In the genomic region with DNA sequence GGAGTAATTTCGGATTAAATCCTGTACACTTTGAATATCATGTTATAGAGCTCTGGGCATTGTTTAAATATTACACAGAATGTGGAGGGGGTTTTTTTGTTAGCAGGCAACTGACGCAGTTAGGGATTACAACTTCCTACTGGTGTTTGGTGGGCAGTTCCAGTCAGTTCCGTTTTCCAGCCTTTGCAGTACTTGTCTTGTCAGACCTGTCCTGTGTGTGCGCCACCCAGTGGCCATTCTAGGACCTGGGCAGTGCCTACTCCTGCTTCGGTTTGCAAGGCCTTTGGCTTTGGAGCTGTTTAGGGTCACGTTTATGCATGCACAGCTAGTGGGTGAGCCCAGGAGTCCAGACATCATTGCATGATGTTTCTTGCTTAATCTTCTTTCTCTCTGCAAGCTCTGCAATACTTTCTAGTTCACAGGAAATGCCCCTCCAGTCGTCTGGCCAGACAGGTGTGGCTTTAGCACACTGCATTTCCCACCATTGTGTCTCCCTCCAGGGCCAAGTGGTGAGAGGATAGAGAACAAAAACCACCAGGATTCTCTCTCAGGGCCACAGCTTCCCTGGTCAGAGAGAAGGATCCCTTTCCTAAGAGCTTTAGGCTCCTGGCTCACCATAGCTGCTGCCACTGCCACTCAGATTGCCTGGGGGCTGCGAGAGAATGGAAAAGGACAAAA, we compare ENCODE assay signal across 8 cellular contexts.
DNase-seq lines count a peak whose midpoint lies in the region; ATAC-seq lines count a peak whose summit lies in the region.

No MANE protein-coding gene starts in this region.

- DNase-seq in Ammon's horn (ENCODE audit: low spot score) (peak; percentile 95), NCI-H524 treated with DMSO at 0.1 percent for 48 hours (lab: John Stamatoyannopoulos, UW) (peak; percentile 42), dermis microvascular lymphatic vessel endothelial cell (ENCODE audit: low read depth in 2 of 2) (peak; percentile 87 to 89), medulla oblongata (ENCODE audit: extremely low spot score) (peak; percentile 95)
- DNase-seq in activated CD4-positive, alpha-beta T cell treated with anti-CD3 and anti-CD28 coated beads, Interleukin-2, amount 50 U/mL, for 1 hour = peak; percentile 70
- DNase-seq in stimulated activated CD8-positive, alpha-beta memory T cell treated with anti-CD3 and anti-CD28 coated beads, Interleukin-12 subunit alpha, Interleukin-12 subunit beta, amount 100 ng/mL, for 4 hours (ENCODE audit: low read depth) = peak; percentile 59

- ATAC-seq in GM19043 (IDR thresholded peaks at IDR 0.05; ENCODE audit: low read depth, unreplicated experiment) (peak; percentile 77), HG03342 (IDR thresholded peaks at IDR 0.05; ENCODE audit: unreplicated experiment) (peak; percentile 80)

Comparison
In these comparisons a context has a peak if more than half of its experiments do, and no peak if none do; other contexts are left out.
1. Peak in every context shown above with its lines: DNase-seq and ATAC-seq.
2. DNase-seq: peak in every context shown above with its lines; median percentile 95 in Ammon's horn; 95 in medulla oblongata; 88 in dermis microvascular lymphatic vessel endothelial cell; 70 in activated CD4-positive, alpha-beta T cell treated with anti-CD3 and anti-CD28 coated beads, Interleukin-2, amount 50 U/mL, for 1 hour; 59 in stimulated activated CD8-positive, alpha-beta memory T cell treated with anti-CD3 and anti-CD28 coated beads, Interleukin-12 subunit alpha, Interleukin-12 subunit beta, amount 100 ng/mL, for 4 hours; 42 in NCI-H524 treated with DMSO at 0.1 percent for 48 hours.